In genomic region chr17:43114101-43114691, GRCh38 we compare ENCODE assay signal across 22 cellular contexts. TPM values are rescaled to one million over a fixed set of nuclear protein-coding genes. Genes with fewer than 3 reads are reported as not detected.
A peak's percentile ranks its signal among the peaks of the same experiment; 100 is the strongest.
DNase-seq lines count a peak whose midpoint lies in the region; ATAC-seq and TF ChIP-seq lines count a peak whose summit lies in the region.
"Had no signal": no experiment of that assay in that cellular context is flagged by ENCODE, and none has a peak within 500 bp of the region (broad histone marks: within the 10 kb centered on the region; RNA-seq: fewer than 3 reads in every experiment).

No MANE protein-coding gene starts in this region.

- H3K27ac ChIP-seq in trophoblast cell (ENCODE audit: low read depth, low read length), result no peak overlapping the region
- no peak overlapping the region for H3K27ac ChIP-seq in MM.1S (ENCODE audit: low read length)
- H3K27ac ChIP-seq: C4-2B, SK-N-MC had no signal

- H3K4me3 ChIP-seq in trophoblast cell (ENCODE audit: low read depth, low read length) (no peak overlapping the region), MM.1S (ENCODE audit: low read length) (no peak overlapping the region)
- H3K4me3 ChIP-seq: HAP-1, SK-N-MC had no signal

- H3K9me3 ChIP-seq in trophoblast cell (ENCODE audit: insufficient read depth, low read depth, low read length), result no peaks in the 10 kb centered on the region
- H3K9me3 ChIP-seq in MM.1S (replicated peaks; ENCODE audit: insufficient read depth, low read length), result no peaks in the 10 kb centered on the region
- H3K9me3 ChIP-seq in T-helper 17 cell (ENCODE audit: control insufficient read depth, low read length, poor library complexity, severe bottlenecking), result no peaks in the 10 kb centered on the region
- H3K9me3 ChIP-seq: HAP-1 had no signal

- H3K9me2 ChIP-seq in MM.1S (replicated peaks; ENCODE audit: insufficient read depth, low read length), result no peaks in the 10 kb centered on the region

- H3K4me1 Mint-ChIP-seq in activated naive CD8-positive, alpha-beta T cell treated with anti-CD3 and anti-CD28 coated beads for 36 hours, result no peaks in the 10 kb centered on the region
- H3K4me1 Mint-ChIP-seq in T-helper 17 cell, result peaks cover 4% of the 10 kb centered on the region

- no peak overlapping the region for H2AK5ac ChIP-seq in trophoblast cell (ENCODE audit: low read length)

- H4K91ac ChIP-seq in trophoblast cell (ENCODE audit: low read depth, low read length), result no peak overlapping the region

- H3K36me3 Mint-ChIP-seq in activated naive CD8-positive, alpha-beta T cell treated with anti-CD3 and anti-CD28 coated beads for 36 hours, result peaks cover 34% of the 10 kb centered on the region
- peaks cover 2% of the 10 kb centered on the region for H3K36me3 Mint-ChIP-seq in T-helper 17 cell (ENCODE audit: low read depth)

- H3K4me1 ChIP-seq in trophoblast cell (ENCODE audit: control insufficient read depth in 1 of 2, insufficient read depth in 2 of 2, low read length in 2 of 2), result no peaks in the 10 kb centered on the region
- no peaks in the 10 kb centered on the region for H3K4me1 ChIP-seq in MM.1S (ENCODE audit: low read length)
- H3K4me1 ChIP-seq: HAP-1 had no signal

- no peaks in the 10 kb centered on the region for H3K9me3 Mint-ChIP-seq in activated naive CD8-positive, alpha-beta T cell treated with anti-CD3 and anti-CD28 coated beads for 36 hours

- no peak overlapping the region for H2AFZ ChIP-seq in trophoblast cell (ENCODE audit: insufficient read depth, low read length, poor library complexity)
- no peak overlapping the region for H2AFZ ChIP-seq in MM.1S (ENCODE audit: low read length)

- H3K4me3 Mint-ChIP-seq in activated naive CD8-positive, alpha-beta T cell treated with anti-CD3 and anti-CD28 coated beads for 36 hours, result no peak overlapping the region
- no peak overlapping the region for H3K4me3 Mint-ChIP-seq in T-helper 17 cell

- H3K18ac ChIP-seq in trophoblast cell (ENCODE audit: low read length), result no peak overlapping the region

- H3K27me3 Mint-ChIP-seq in activated naive CD8-positive, alpha-beta T cell treated with anti-CD3 and anti-CD28 coated beads for 36 hours, result no peaks in the 10 kb centered on the region
- H3K27me3 Mint-ChIP-seq in T-helper 17 cell, result no peaks in the 10 kb centered on the region

- H3K27ac Mint-ChIP-seq in activated naive CD8-positive, alpha-beta T cell treated with anti-CD3 and anti-CD28 coated beads for 36 hours, result no peak overlapping the region
- H3K27ac Mint-ChIP-seq in T-helper 17 cell, result no peak overlapping the region

- H3K27me3 ChIP-seq in trophoblast cell (ENCODE audit: insufficient read depth, low read length), result no peaks in the 10 kb centered on the region
- H3K27me3 ChIP-seq in MM.1S (replicated peaks; ENCODE audit: insufficient read depth, low read length), result no peaks in the 10 kb centered on the region

- H3K9ac ChIP-seq in trophoblast cell (ENCODE audit: low read length), result no peak overlapping the region
- H3K9ac ChIP-seq in MM.1S (ENCODE audit: low read length), result no peak overlapping the region

- ATAC-seq in T-helper 17 cell, result no peak

- no peak overlapping the region for H3K4ac ChIP-seq in trophoblast cell (ENCODE audit: low read depth, low read length)

- H2BK5ac ChIP-seq in trophoblast cell (ENCODE audit: low read depth, low read length, poor library complexity), result no peak overlapping the region

- no peaks in the 10 kb centered on the region for H3F3A ChIP-seq in MM.1S (ENCODE audit: insufficient read depth, low read length)

- H4K8ac ChIP-seq in trophoblast cell (ENCODE audit: low read depth, low read length), result no peak overlapping the region

- H3K79me2 ChIP-seq in trophoblast cell (ENCODE audit: control insufficient read depth, insufficient read depth, low read length, poor library complexity) (no peaks in the 10 kb centered on the region), MM.1S (ENCODE audit: low read length) (no peaks in the 10 kb centered on the region)

- no peaks in the 10 kb centered on the region for H4K20me1 ChIP-seq in MM.1S (ENCODE audit: insufficient read depth, low read length)

- H4K12ac ChIP-seq in trophoblast cell (ENCODE audit: low read depth, low read length), result no peak overlapping the region

- no peak overlapping the region for H2BK12ac ChIP-seq in trophoblast cell (ENCODE audit: low read length)

- in situ Hi-C loops in ACHN (cut with HindIII; ENCODE audit: low pct_ligation_motif_present, low pct_unique_long_range_greater_than_20kb, low sequenced_read_pairs), result no loop called here

- no peak for TF ChIP-seq CTCF in MM.1S (IDR thresholded peaks at IDR 0.05; ENCODE audit: low read length)

- no peak overlapping the region for H2BK120ac ChIP-seq in trophoblast cell (ENCODE audit: insufficient read depth, low read length, poor library complexity)

- no peak overlapping the region for H3K23ac ChIP-seq in trophoblast cell (ENCODE audit: low read length)

- DNase-seq in ACHN (peak; percentile 71), HK-2 (ENCODE audit: unreplicated experiment) (peak; percentile 15), kidney glomerular epithelial cell (lab: John Stamatoyannopoulos, UW) (peak; percentile 23), trophoblast cell (peak; percentile 46 to 98), MM.1S (no peak), T-helper 17 cell (no peak)
- DNase-seq in activated naive CD8-positive, alpha-beta T cell treated with anti-CD3 and anti-CD28 coated beads for 36 hours, result no peak
- DNase-seq: DMS 273 treated with DMSO at 0.1 percent for 48 hours, DND-41, GDM1, KBM-7, MV-4-11, NCI-H1417, NCI-H187, NCI-H226, NCI-H524, NCI-H82, OCI-M1, SHP77 had no signal

- H3K4me2 ChIP-seq in trophoblast cell (ENCODE audit: low read length), result no peak overlapping the region
- no peak overlapping the region for H3K4me2 ChIP-seq in MM.1S (ENCODE audit: low read depth, low read length)

- H3K79me1 ChIP-seq in trophoblast cell (ENCODE audit: low read length), result no peaks in the 10 kb centered on the region

- no peak overlapping the region for H3K14ac ChIP-seq in trophoblast cell (ENCODE audit: low read length)

- WGBS in trophoblast cell (ENCODE audit: extremely low coverage, insufficient coverage, insufficient read length), result no CpG with 5 or more reads among the region's 2 CpGs

- H3K36me3 ChIP-seq in trophoblast cell (ENCODE audit: control insufficient read depth in 1 of 2, insufficient read depth in 2 of 2, low read length in 2 of 2) (peaks cover 4 to 9% of the 10 kb centered on the region in 2 experiments), MM.1S (replicated peaks; ENCODE audit: insufficient read depth, low read length) (no peaks in the 10 kb centered on the region)

RNA-seq across cellular contexts. Expression of gene BRCA1, which starts 11.0 kb away (rescaled TPM):
- polyA plus RNA-seq in trophoblast cell (2013), result 9.1 and 9.8 TPM in 2 replicates
- total RNA-seq in activated naive CD8-positive, alpha-beta T cell treated with anti-CD3 and anti-CD28 coated beads for 36 hours, result 10 to 100 TPM; 84.1 to 86.7 TPM
- 1 to 10 TPM; 2.1 to 3.4 TPM for total RNA-seq in T-helper 17 cell

RNA-seq across cellular contexts. Expression of gene NBR1, which starts 56.8 kb away (rescaled TPM):
- 27.0 and 27.8 TPM in 2 replicates for polyA plus RNA-seq in trophoblast cell (2013)
- total RNA-seq in activated naive CD8-positive, alpha-beta T cell treated with anti-CD3 and anti-CD28 coated beads for 36 hours, result 10 to 100 TPM; 36.7 to 36.9 TPM
- total RNA-seq in T-helper 17 cell, result 10 to 100 TPM; 55.1 to 55.8 TPM

Comparison
In these comparisons a context has a peak if more than half of its experiments do, and no peak if none do; other contexts are left out.
1. DNase-seq: peak in ACHN (single experiment), HK-2 (single experiment), kidney glomerular epithelial cell (single experiment) and trophoblast cell (2 of 2); none in activated naive CD8-positive, alpha-beta T cell treated with anti-CD3 and anti-CD28 coated beads for 36 hours (single experiment), MM.1S (single experiment) and T-helper 17 cell (0 of 3).
2. RNA of gene BRCA1, which starts 11.0 kb away (total RNA-seq): 84.1 to 86.7 TPM in activated naive CD8-positive, alpha-beta T cell treated with anti-CD3 and anti-CD28 coated beads for 36 hours; 2.1 to 3.4 TPM in T-helper 17 cell; every median in the first group is over 10 times any median in the second.